Comparison of ENCODE assay signal across 1 cellular context in the genomic region with DNA sequence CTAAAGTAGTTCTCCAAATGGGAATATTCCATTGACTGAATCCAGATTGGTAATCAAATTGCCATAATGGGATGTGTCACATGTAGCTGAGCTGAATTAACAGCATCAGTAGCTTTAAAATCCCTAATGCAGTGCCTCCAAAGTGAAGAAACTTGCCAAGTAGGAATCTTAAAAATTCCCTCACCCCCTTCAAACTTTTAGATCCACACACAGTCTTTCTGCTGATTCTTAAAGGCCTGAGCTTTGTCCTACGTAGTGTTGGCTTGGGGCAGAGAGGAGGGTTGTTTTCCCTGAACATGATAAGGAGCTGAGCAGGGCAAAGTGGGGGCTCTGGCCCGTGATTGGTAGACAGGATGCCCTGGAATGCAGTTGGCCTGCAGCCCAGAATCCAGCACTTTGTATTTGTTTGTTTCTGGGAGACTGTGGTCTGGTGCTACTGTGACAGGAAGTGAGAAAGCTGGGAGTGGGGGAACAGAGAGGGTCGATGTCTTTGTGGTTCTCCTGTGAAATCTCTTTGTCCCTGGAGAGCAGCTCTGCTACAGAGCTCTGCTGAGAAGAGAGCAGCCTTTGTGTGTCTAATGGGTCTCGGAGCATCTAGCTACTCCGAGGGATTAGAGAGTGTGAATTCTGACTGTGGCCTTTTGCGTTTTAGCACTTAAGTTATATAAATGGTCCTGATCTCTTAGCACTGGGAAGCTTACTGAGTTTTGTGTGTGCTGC.
TF ChIP-seq lines count a peak whose summit lies in the region.

No MANE protein-coding gene starts in this region.

TF ChIP-seq in HepG2, 621 proteins besides CTCF, POLR2A, EP300 and RAD21 (continues in another document):
- TF ChIP-seq ZNF556 (CRISPR knock-in tag; IDR thresholded peaks at IDR 0.05; ENCODE audit: borderline replicate concordance) (0 out of 2 replicates have a peak, but pooled peaks have one; percentile 39), ZNF782 (CRISPR knock-in tag; IDR thresholded peaks at IDR 0.05; ENCODE audit: borderline replicate concordance) (no peak), KDM6A (CRISPR knock-in tag; IDR thresholded peaks at IDR 0.05; ENCODE audit: low read depth) (peak; percentile 89), SIN3B (IDR thresholded peaks at IDR 0.05; ENCODE audit: low read length) (no peak), ZNF549 (CRISPR knock-in tag; IDR thresholded peaks at IDR 0.05) (no peak), CHD4 (IDR thresholded peaks at IDR 0.05; ENCODE audit: borderline replicate concordance, low read length) (peak; percentile 58; the same call in 1 of the 2 replicates), DMAP1 (CRISPR knock-in tag; IDR thresholded peaks at IDR 0.05) (no peak; the same call in 1 of the 2 replicates), SALL1 (CRISPR knock-in tag; IDR thresholded peaks at IDR 0.05) (peak; percentile 90), TRIM24 (CRISPR knock-in tag; IDR thresholded peaks at IDR 0.05) (no peak), RBM22 (optimal IDR thresholded peaks at IDR 0.05; ENCODE audit: low read length) (peak; percentile 13), CENPX (CRISPR knock-in tag; IDR thresholded peaks at IDR 0.05) (no peak), BRCA1 (CRISPR knock-in tag; IDR thresholded peaks at IDR 0.05) (no peak), ZNF367 (CRISPR knock-in tag; IDR thresholded peaks at IDR 0.05; ENCODE audit: borderline replicate concordance) (no peak), POGZ (CRISPR knock-in tag; IDR thresholded peaks at IDR 0.05) (peak; percentile 67), NCOA2 (CRISPR knock-in tag; IDR thresholded peaks at IDR 0.05) (peak; percentile 92)
- TF ChIP-seq, protein P1, sequence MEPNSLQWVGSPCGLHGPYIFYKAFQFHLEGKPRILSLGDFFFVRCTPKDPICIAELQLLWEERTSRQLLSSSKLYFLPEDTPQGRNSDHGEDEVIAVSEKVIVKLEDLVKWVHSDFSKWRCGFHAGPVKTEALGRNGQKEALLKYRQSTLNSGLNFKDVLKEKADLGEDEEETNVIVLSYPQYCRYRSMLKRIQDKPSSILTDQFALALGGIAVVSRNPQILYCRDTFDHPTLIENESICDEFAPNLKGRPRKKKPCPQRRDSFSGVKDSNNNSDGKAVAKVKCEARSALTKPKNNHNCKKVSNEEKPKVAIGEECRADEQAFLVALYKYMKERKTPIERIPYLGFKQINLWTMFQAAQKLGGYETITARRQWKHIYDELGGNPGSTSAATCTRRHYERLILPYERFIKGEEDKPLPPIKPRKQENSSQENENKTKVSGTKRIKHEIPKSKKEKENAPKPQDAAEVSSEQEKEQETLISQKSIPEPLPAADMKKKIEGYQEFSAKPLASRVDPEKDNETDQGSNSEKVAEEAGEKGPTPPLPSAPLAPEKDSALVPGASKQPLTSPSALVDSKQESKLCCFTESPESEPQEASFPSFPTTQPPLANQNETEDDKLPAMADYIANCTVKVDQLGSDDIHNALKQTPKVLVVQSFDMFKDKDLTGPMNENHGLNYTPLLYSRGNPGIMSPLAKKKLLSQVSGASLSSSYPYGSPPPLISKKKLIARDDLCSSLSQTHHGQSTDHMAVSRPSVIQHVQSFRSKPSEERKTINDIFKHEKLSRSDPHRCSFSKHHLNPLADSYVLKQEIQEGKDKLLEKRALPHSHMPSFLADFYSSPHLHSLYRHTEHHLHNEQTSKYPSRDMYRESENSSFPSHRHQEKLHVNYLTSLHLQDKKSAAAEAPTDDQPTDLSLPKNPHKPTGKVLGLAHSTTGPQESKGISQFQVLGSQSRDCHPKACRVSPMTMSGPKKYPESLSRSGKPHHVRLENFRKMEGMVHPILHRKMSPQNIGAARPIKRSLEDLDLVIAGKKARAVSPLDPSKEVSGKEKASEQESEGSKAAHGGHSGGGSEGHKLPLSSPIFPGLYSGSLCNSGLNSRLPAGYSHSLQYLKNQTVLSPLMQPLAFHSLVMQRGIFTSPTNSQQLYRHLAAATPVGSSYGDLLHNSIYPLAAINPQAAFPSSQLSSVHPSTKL (CRISPR knock-in tag; IDR thresholded peaks at IDR 0.05): peak; percentile 90
- TF ChIP-seq, protein P2, sequence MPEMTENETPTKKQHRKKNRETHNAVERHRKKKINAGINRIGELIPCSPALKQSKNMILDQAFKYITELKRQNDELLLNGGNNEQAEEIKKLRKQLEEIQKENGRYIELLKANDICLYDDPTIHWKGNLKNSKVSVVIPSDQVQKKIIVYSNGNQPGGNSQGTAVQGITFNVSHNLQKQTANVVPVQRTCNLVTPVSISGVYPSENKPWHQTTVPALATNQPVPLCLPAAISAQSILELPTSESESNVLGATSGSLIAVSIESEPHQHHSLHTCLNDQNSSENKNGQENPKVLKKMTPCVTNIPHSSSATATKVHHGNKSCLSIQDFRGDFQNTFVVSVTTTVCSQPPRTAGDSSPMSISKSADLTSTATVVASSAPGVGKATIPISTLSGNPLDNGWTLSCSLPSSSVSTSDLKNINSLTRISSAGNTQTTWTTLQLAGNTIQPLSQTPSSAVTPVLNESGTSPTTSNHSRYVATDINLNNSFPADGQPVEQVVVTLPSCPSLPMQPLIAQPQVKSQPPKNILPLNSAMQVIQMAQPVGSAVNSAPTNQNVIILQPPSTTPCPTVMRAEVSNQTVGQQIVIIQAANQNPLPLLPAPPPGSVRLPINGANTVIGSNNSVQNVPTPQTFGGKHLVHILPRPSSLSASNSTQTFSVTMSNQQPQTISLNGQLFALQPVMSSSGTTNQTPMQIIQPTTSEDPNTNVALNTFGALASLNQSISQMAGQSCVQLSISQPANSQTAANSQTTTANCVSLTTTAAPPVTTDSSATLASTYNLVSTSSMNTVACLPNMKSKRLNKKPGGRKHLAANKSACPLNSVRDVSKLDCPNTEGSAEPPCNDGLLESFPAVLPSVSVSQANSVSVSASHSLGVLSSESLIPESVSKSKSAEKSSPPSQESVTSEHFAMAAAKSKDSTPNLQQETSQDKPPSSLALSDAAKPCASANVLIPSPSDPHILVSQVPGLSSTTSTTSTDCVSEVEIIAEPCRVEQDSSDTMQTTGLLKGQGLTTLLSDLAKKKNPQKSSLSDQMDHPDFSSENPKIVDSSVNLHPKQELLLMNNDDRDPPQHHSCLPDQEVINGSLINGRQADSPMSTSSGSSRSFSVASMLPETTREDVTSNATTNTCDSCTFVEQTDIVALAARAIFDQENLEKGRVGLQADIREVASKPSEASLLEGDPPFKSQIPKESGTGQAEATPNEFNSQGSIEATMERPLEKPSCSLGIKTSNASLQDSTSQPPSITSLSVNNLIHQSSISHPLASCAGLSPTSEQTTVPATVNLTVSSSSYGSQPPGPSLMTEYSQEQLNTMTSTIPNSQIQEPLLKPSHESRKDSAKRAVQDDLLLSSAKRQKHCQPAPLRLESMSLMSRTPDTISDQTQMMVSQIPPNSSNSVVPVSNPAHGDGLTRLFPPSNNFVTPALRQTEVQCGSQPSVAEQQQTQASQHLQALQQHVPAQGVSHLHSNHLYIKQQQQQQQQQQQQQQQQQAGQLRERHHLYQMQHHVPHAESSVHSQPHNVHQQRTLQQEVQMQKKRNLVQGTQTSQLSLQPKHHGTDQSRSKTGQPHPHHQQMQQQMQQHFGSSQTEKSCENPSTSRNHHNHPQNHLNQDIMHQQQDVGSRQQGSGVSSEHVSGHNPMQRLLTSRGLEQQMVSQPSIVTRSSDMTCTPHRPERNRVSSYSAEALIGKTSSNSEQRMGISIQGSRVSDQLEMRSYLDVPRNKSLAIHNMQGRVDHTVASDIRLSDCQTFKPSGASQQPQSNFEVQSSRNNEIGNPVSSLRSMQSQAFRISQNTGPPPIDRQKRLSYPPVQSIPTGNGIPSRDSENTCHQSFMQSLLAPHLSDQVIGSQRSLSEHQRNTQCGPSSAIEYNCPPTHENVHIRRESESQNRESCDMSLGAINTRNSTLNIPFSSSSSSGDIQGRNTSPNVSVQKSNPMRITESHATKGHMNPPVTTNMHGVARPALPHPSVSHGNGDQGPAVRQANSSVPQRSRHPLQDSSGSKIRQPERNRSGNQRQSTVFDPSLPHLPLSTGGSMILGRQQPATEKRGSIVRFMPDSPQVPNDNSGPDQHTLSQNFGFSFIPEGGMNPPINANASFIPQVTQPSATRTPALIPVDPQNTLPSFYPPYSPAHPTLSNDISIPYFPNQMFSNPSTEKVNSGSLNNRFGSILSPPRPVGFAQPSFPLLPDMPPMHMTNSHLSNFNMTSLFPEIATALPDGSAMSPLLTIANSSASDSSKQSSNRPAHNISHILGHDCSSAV (CRISPR knock-in tag; IDR thresholded peaks at IDR 0.05; ENCODE audit: borderline replicate concordance): no peak
- TF ChIP-seq, protein P3, sequence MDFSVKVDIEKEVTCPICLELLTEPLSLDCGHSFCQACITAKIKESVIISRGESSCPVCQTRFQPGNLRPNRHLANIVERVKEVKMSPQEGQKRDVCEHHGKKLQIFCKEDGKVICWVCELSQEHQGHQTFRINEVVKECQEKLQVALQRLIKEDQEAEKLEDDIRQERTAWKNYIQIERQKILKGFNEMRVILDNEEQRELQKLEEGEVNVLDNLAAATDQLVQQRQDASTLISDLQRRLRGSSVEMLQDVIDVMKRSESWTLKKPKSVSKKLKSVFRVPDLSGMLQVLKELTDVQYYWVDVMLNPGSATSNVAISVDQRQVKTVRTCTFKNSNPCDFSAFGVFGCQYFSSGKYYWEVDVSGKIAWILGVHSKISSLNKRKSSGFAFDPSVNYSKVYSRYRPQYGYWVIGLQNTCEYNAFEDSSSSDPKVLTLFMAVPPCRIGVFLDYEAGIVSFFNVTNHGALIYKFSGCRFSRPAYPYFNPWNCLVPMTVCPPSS (IDR thresholded peaks at IDR 0.05): no peak
- TF ChIP-seq, protein P4, sequence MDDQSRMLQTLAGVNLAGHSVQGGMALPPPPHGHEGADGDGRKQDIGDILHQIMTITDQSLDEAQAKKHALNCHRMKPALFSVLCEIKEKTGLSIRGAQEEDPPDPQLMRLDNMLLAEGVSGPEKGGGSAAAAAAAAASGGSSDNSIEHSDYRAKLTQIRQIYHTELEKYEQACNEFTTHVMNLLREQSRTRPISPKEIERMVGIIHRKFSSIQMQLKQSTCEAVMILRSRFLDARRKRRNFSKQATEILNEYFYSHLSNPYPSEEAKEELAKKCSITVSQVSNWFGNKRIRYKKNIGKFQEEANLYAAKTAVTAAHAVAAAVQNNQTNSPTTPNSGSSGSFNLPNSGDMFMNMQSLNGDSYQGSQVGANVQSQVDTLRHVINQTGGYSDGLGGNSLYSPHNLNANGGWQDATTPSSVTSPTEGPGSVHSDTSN (CRISPR knock-in tag; IDR thresholded peaks at IDR 0.05; ENCODE audit: borderline replicate concordance): no peak
- TF ChIP-seq, protein P5, sequence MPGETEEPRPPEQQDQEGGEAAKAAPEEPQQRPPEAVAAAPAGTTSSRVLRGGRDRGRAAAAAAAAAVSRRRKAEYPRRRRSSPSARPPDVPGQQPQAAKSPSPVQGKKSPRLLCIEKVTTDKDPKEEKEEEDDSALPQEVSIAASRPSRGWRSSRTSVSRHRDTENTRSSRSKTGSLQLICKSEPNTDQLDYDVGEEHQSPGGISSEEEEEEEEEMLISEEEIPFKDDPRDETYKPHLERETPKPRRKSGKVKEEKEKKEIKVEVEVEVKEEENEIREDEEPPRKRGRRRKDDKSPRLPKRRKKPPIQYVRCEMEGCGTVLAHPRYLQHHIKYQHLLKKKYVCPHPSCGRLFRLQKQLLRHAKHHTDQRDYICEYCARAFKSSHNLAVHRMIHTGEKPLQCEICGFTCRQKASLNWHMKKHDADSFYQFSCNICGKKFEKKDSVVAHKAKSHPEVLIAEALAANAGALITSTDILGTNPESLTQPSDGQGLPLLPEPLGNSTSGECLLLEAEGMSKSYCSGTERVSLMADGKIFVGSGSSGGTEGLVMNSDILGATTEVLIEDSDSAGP (CRISPR knock-in tag; IDR thresholded peaks at IDR 0.05; ENCODE audit: borderline replicate concordance): 0 out of 2 replicates have a peak, but pooled peaks have one; percentile 47
- TF ChIP-seq, protein P6, sequence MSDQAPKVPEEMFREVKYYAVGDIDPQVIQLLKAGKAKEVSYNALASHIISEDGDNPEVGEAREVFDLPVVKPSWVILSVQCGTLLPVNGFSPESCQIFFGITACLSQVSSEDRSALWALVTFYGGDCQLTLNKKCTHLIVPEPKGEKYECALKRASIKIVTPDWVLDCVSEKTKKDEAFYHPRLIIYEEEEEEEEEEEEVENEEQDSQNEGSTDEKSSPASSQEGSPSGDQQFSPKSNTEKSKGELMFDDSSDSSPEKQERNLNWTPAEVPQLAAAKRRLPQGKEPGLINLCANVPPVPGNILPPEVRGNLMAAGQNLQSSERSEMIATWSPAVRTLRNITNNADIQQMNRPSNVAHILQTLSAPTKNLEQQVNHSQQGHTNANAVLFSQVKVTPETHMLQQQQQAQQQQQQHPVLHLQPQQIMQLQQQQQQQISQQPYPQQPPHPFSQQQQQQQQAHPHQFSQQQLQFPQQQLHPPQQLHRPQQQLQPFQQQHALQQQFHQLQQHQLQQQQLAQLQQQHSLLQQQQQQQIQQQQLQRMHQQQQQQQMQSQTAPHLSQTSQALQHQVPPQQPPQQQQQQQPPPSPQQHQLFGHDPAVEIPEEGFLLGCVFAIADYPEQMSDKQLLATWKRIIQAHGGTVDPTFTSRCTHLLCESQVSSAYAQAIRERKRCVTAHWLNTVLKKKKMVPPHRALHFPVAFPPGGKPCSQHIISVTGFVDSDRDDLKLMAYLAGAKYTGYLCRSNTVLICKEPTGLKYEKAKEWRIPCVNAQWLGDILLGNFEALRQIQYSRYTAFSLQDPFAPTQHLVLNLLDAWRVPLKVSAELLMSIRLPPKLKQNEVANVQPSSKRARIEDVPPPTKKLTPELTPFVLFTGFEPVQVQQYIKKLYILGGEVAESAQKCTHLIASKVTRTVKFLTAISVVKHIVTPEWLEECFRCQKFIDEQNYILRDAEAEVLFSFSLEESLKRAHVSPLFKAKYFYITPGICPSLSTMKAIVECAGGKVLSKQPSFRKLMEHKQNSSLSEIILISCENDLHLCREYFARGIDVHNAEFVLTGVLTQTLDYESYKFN (CRISPR knock-in tag; conservative IDR thresholded peaks at IDR 0.05): peak; percentile 94
- TF ChIP-seq, protein P7, sequence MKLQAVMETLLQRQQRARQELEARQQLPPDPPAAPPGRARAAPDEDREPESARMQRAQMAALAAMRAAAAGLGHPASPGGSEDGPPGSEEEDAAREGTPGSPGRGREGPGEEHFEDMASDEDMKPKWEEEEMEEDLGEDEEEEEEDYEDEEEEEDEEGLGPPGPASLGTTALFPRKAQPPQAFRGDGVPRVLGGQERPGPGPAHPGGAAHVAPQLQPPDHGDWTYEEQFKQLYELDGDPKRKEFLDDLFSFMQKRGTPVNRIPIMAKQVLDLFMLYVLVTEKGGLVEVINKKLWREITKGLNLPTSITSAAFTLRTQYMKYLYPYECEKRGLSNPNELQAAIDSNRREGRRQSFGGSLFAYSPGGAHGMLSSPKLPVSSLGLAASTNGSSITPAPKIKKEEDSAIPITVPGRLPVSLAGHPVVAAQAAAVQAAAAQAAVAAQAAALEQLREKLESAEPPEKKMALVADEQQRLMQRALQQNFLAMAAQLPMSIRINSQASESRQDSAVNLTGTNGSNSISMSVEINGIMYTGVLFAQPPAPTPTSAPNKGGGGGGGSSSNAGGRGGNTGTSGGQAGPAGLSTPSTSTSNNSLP (IDR thresholded peaks at IDR 0.05; ENCODE audit: low read depth, low read length): no peak
- TF ChIP-seq, protein P8, sequence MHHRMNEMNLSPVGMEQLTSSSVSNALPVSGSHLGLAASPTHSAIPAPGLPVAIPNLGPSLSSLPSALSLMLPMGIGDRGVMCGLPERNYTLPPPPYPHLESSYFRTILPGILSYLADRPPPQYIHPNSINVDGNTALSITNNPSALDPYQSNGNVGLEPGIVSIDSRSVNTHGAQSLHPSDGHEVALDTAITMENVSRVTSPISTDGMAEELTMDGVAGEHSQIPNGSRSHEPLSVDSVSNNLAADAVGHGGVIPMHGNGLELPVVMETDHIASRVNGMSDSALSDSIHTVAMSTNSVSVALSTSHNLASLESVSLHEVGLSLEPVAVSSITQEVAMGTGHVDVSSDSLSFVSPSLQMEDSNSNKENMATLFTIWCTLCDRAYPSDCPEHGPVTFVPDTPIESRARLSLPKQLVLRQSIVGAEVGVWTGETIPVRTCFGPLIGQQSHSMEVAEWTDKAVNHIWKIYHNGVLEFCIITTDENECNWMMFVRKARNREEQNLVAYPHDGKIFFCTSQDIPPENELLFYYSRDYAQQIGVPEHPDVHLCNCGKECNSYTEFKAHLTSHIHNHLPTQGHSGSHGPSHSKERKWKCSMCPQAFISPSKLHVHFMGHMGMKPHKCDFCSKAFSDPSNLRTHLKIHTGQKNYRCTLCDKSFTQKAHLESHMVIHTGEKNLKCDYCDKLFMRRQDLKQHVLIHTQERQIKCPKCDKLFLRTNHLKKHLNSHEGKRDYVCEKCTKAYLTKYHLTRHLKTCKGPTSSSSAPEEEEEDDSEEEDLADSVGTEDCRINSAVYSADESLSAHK (CRISPR knock-in tag; IDR thresholded peaks at IDR 0.05; ENCODE audit: borderline replicate concordance): no peak
